Comparison of ENCODE assay signal across 10 cellular contexts in the genomic region with DNA sequence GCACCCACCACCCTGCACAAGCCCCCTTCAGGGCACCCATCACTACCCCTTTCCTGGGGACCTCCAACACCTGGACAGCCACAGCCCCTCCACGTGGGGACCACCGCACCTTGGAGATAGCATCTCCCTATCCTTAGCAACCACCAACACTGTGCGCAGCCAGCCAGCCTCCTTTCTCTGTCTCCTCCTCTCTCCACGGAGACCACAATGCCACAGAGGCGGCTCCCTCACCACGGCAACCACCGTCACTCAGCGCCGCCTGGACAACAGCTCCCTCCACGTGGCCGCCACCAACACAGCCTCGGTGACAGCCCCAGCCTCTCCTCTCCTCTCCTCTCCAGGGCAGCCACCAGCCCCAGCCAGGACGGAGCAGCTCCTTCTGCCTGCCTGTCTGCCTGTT. TPM values are rescaled to one million over a fixed set of nuclear protein-coding genes. Genes with fewer than 3 reads are reported as not detected.
DNase-seq lines count a peak whose midpoint lies in the region; ATAC-seq and TF ChIP-seq lines count a peak whose summit lies in the region.
"Had no signal": no experiment of that assay in that cellular context is flagged by ENCODE, and none has a peak within 500 bp of the region (broad histone marks: within the 10 kb centered on the region; RNA-seq: fewer than 3 reads in every experiment).

No MANE protein-coding gene starts in this region.

- no peaks in the 10 kb centered on the region for H3K4me1 ChIP-seq in gastrocnemius medialis

- peaks cover 24 to 38% (median 31%) of the 10 kb centered on the region in 3 donors for H3K27me3 ChIP-seq in gastrocnemius medialis

- ATAC-seq in HG02973 (IDR thresholded peaks at IDR 0.05; ENCODE audit: unreplicated experiment) = no peak
- no peak for ATAC-seq in gastrocnemius medialis

- H3K4me3 ChIP-seq in gastrocnemius medialis = no peak overlapping the region
- H3K4me3 ChIP-seq: uterus had no signal

- H3K36me3 ChIP-seq in gastrocnemius medialis = no peaks in the 10 kb centered on the region
- H3K36me3 ChIP-seq: uterus had no signal

- TF ChIP-seq POLR2A in gastrocnemius medialis (IDR thresholded peaks at IDR 0.05) = no peak

- intact Hi-C loops in posterior cingulate gyrus (cut with DNase I) = no loop called here
- intact Hi-C loops in gastrocnemius medialis (cut with DNase I; ENCODE audit: low total_unique reads) = no loop called here

- no peak overlapping the region for H3K27ac ChIP-seq in gastrocnemius medialis
- H3K27ac ChIP-seq: uterus had no signal

- in situ Hi-C loops in gastrocnemius medialis (cut with MboI; ENCODE audit: low sequenced_read_pairs in 4 of 4) = no loop called here

- H3K9me3 ChIP-seq in gastrocnemius medialis = no peaks in the 10 kb centered on the region
- H3K9me3 ChIP-seq: uterus had no signal

- DNase-seq in NCI-H748 (lab: John Stamatoyannopoulos, UW; ENCODE audit: unreplicated experiment) (peak; percentile 15), NCI-H748 treated with DMSO at 0.1 percent for 48 hours (lab: John Stamatoyannopoulos, UW) (no peak), OCI-M1 (lab: John Stamatoyannopoulos, UW) (peak; percentile 75), astrocyte of the hippocampus (ENCODE audit: low read depth, low spot score) (peak; percentile 69), posterior cingulate gyrus (peak; percentile 50 to 98 (median 86)), gastrocnemius medialis (no peak), SK-N-DZ (ENCODE audit: low spot score) (no peak)
- DNase-seq: stimulated activated CD4-positive, alpha-beta T cell treated with anti-CD3 and anti-CD28 coated beads, Interleukin-1b, Interleukin-23, amount 100 ng/mL, for 48 hours; uterus had no signal

- TF ChIP-seq CTCF in gastrocnemius medialis (IDR thresholded peaks at IDR 0.05 in 4 of 5, conservative IDR thresholded peaks at IDR 0.05 in 1 of 5) = no peak

RNA-seq across cellular contexts. Expression of a gene that starts 10.5 kb away (rescaled TPM):
- under 1 TPM in 2 of 4 donors, not detected in 2; 0.02 to 0.03 TPM for total RNA-seq in gastrocnemius medialis
- polyA plus RNA-seq in SK-N-DZ (2014; cell fraction: cytosol; rRNA removed) = not detected in 2 replicates
- polyA plus RNA-seq in SK-N-DZ (2014; cell fraction: nucleus; rRNA removed) = 0.05 TPM in 1 of 2 replicates, not detected in the other

Comparison
In these comparisons a context has a peak if more than half of its experiments do, and no peak if none do; other contexts are left out.
1. DNase-seq: peak in NCI-H748 (single experiment), OCI-M1 (single experiment), astrocyte of the hippocampus (single experiment) and posterior cingulate gyrus (10 of 10); none in NCI-H748 treated with DMSO at 0.1 percent for 48 hours (single experiment), gastrocnemius medialis (0 of 2) and SK-N-DZ (single experiment).